9 cellular contexts compared by ENCODE assay signal in genomic region chr1:79040424-79041089, GRCh38. TPM values are rescaled to one million over a fixed set of nuclear protein-coding genes. Genes with fewer than 3 reads are reported as not detected.
DNase-seq lines count a peak whose midpoint lies in the region; ATAC-seq and TF ChIP-seq lines count a peak whose summit lies in the region.
"Had no signal": no experiment of that assay in that cellular context is flagged by ENCODE, and none has a peak within 500 bp of the region (broad histone marks: within the 10 kb centered on the region; RNA-seq: fewer than 3 reads in every experiment).

No MANE protein-coding gene starts in this region.

- CTCF ChIA-PET in activated CD4-positive, alpha-beta T cell treated with anti-CD3 and anti-CD28 coated beads, Interleukin-2, amount 10 ng/mL, durations not matched to agents 7 days and 5 days (lab: Charles Lee): no interaction called here
- CTCF ChIA-PET in T-cell (lab: Charles Lee): no interaction called here

- H3K9ac ChIP-seq in skeletal muscle satellite cell (ENCODE audit: low read depth, low read length) (peak overlapping the region; percentile 33), H9 (ENCODE audit: extremely low read depth, insufficient read length, low read length) (no peak overlapping the region)
- H3K9ac ChIP-seq: BLaER1 had no signal

- no peaks in the 10 kb centered on the region for H4K20me1 ChIP-seq in H9 (ENCODE audit: control insufficient read depth, insufficient read depth, insufficient read length)
- H4K20me1 ChIP-seq: BLaER1 had no signal

- no peak overlapping the region for H2AFZ ChIP-seq in H9 (ENCODE audit: low read length)

- H3K27me3 ChIP-seq in skeletal muscle satellite cell (ENCODE audit: control insufficient read depth, insufficient read depth, low read length): no peaks in the 10 kb centered on the region
- H3K27me3 ChIP-seq in H9 (ENCODE audit: insufficient read depth, low read length): no peaks in the 10 kb centered on the region
- H3K27me3 ChIP-seq: BLaER1 had no signal

- H4K5ac ChIP-seq in H9 (ENCODE audit: insufficient read length, low read depth, low read length): no peak overlapping the region

- H2BK20ac ChIP-seq in H9 (ENCODE audit: low read depth, low read length, poor library complexity, severe bottlenecking): no peak overlapping the region

- peak overlapping the region; percentile 66 for H3K4me3 Mint-ChIP-seq in activated CD4-positive, alpha-beta T cell treated with anti-CD3 and anti-CD28 coated beads, Interleukin-2, amount 10 ng/mL, durations not matched to agents 7 days and 5 days
- H3K4me3 Mint-ChIP-seq in T-cell (peak overlapping the region; percentile 9 to 51 (median 17)), H9 (no peak overlapping the region)

- H2AK5ac ChIP-seq in H9 (ENCODE audit: insufficient read length, low read length): no peak overlapping the region

- no peaks in the 10 kb centered on the region for H3K36me3 Mint-ChIP-seq in activated CD4-positive, alpha-beta T cell treated with anti-CD3 and anti-CD28 coated beads, Interleukin-2, amount 10 ng/mL, durations not matched to agents 7 days and 5 days (ENCODE audit: low read depth)
- H3K36me3 Mint-ChIP-seq in T-cell (no peaks in the 10 kb centered on the region), H9 (ENCODE audit: insufficient read depth in 1 of 3, low read depth in 3 of 3) (peaks cover 18 to 27% (median 20%) of the 10 kb centered on the region in 3 experiments)

- intact Hi-C loops in sciatic nerve (cut with DNase I): no loop called here

- H3K4me1 ChIP-seq in skeletal muscle satellite cell (ENCODE audit: control insufficient read depth, insufficient read depth, low read length): peaks cover 29% of the 10 kb centered on the region
- H3K4me1 ChIP-seq in H9 (ENCODE audit: insufficient read depth, low read length): no peaks in the 10 kb centered on the region
- H3K4me1 ChIP-seq: BLaER1 had no signal

- H2BK120ac ChIP-seq in H9 (ENCODE audit: low read depth, low read length, poor library complexity, severe bottlenecking): no peak overlapping the region

- peak overlapping the region; percentile 21 for H3K27ac Mint-ChIP-seq in activated CD4-positive, alpha-beta T cell treated with anti-CD3 and anti-CD28 coated beads, Interleukin-2, amount 10 ng/mL, durations not matched to agents 7 days and 5 days
- H3K27ac Mint-ChIP-seq in T-cell (no peak overlapping the region), H9 (no peak overlapping the region)

- no peak overlapping the region for H3K27ac ChIP-seq in H9 (ENCODE audit: insufficient read length, low read depth, low read length)
- H3K27ac ChIP-seq: BLaER1 had no signal

- H3K4me2 ChIP-seq in skeletal muscle satellite cell (ENCODE audit: low read length) (peak overlapping the region; percentile 79), H9 (ENCODE audit: insufficient read depth, insufficient read length, low read length) (no peak overlapping the region)
- H3K4me2 ChIP-seq: BLaER1 had no signal

- POLR2A ChIA-PET in activated CD4-positive, alpha-beta T cell treated with anti-CD3 and anti-CD28 coated beads, Interleukin-2, amount 10 ng/mL, durations not matched to agents 7 days and 5 days (lab: Charles Lee): no interaction called here
- POLR2A ChIA-PET in T-cell (lab: Charles Lee): no interaction called here

- no peaks in the 10 kb centered on the region for H3K79me2 ChIP-seq in H9 (ENCODE audit: insufficient read depth, low read length)

- no peak overlapping the region for H3K14ac ChIP-seq in H9 (ENCODE audit: insufficient read depth, low read length)

- H3K9me3 Mint-ChIP-seq in activated CD4-positive, alpha-beta T cell treated with anti-CD3 and anti-CD28 coated beads, Interleukin-2, amount 10 ng/mL, durations not matched to agents 7 days and 5 days: peaks cover 18% of the 10 kb centered on the region
- H3K9me3 Mint-ChIP-seq in T-cell: peaks cover 3 to 17% (median 7%) of the 10 kb centered on the region in 3 donors
- H3K9me3 Mint-ChIP-seq in H9: peaks cover 29 to 32% of the 10 kb centered on the region in 2 experiments

- DNase-seq in activated CD4-positive, alpha-beta T cell treated with anti-CD3 and anti-CD28 coated beads, Interleukin-2, amount 10 ng/mL, durations not matched to agents 7 days and 5 days: no peak
- DNase-seq in activated CD4-positive, alpha-beta T cell treated with anti-CD3 and anti-CD28 coated beads for 48 hours: no peak
- no peak for DNase-seq in T-cell
- no peak for DNase-seq in H9
- no peak for DNase-seq in ureter (ENCODE audit: low spot score)
- no peak for DNase-seq in sciatic nerve (ENCODE audit: low spot score)

- H4K91ac ChIP-seq in H9 (ENCODE audit: insufficient read length, low read depth, low read length): no peak overlapping the region

- peaks cover 12% of the 10 kb centered on the region for H3K4me1 Mint-ChIP-seq in activated CD4-positive, alpha-beta T cell treated with anti-CD3 and anti-CD28 coated beads, Interleukin-2, amount 10 ng/mL, durations not matched to agents 7 days and 5 days
- H3K4me1 Mint-ChIP-seq in T-cell (peaks cover 5 to 7% (median 6%) of the 10 kb centered on the region in 3 donors), H9 (peaks cover 2 to 4% of the 10 kb centered on the region in 2 experiments; a peak in 3 of 4 replicates)

- WGBS in H9 (ENCODE audit: extremely low coverage, insufficient read length, low lambda C conversion rate): no CpG with 5 or more reads among the region's 10 CpGs

- H3T11ph ChIP-seq in H9 (ENCODE audit: low read length): no peak overlapping the region

- no peaks in the 10 kb centered on the region for H3K79me1 ChIP-seq in H9 (ENCODE audit: insufficient read depth, low read depth, low read length, poor library complexity, severe bottlenecking)

- no peak overlapping the region for H2BK12ac ChIP-seq in H9 (ENCODE audit: insufficient read length, low read depth, low read length)

- H3K27me3 Mint-ChIP-seq in activated CD4-positive, alpha-beta T cell treated with anti-CD3 and anti-CD28 coated beads, Interleukin-2, amount 10 ng/mL, durations not matched to agents 7 days and 5 days: peaks cover 4% of the 10 kb centered on the region
- H3K27me3 Mint-ChIP-seq in T-cell (no peaks in the 10 kb centered on the region), H9 (ENCODE audit: low read depth) (no peaks in the 10 kb centered on the region; the same call in 1 of the 2 replicates)

- H3K4ac ChIP-seq in H9 (ENCODE audit: low read depth, low read length): no peak overlapping the region

- H3K36me3 ChIP-seq in skeletal muscle satellite cell (ENCODE audit: insufficient read depth, low read length): no peaks in the 10 kb centered on the region
- H3K36me3 ChIP-seq: BLaER1 had no signal

- no peak overlapping the region for H2BK15ac ChIP-seq in H9 (ENCODE audit: low read depth, low read length)

- peak overlapping the region; percentile 60 for H3K4me3 ChIP-seq in skeletal muscle satellite cell (ENCODE audit: low read length)
- H3K4me3 ChIP-seq: BLaER1 had no signal

- no peak overlapping the region for H4K8ac ChIP-seq in H9 (replicated peaks; ENCODE audit: insufficient read length, low read depth, low read length)

- no peak overlapping the region for H3K56ac ChIP-seq in H9 (ENCODE audit: insufficient read length, low read depth, low read length)

- ATAC-seq in HG02678 (IDR thresholded peaks at IDR 0.05; ENCODE audit: unreplicated experiment): peak; percentile 89
- ATAC-seq in T-cell (replicated peaks in 1 of 4): no peak
- no peak for ATAC-seq in sciatic nerve

- no peak overlapping the region for H3K23ac ChIP-seq in H9 (ENCODE audit: insufficient read length, low read depth, low read length)

- no peak overlapping the region for H3K18ac ChIP-seq in H9 (ENCODE audit: insufficient read length, low read depth, low read length)

- H3K23me2 ChIP-seq in H9 (ENCODE audit: insufficient read length, low read depth, low read length, poor library complexity, severe bottlenecking): no peaks in the 10 kb centered on the region

- no peak overlapping the region for H2BK5ac ChIP-seq in H9 (ENCODE audit: insufficient read length, low read length)

- TF ChIP-seq CTCF in H9 (conservative IDR thresholded peaks at IDR 0.05): no peak

- H3K9me3 ChIP-seq in skeletal muscle satellite cell (replicated peaks; ENCODE audit: low read length) (peaks cover 8% of the 10 kb centered on the region), H9 (ENCODE audit: control insufficient read depth, low read depth, low read length) (no peaks in the 10 kb centered on the region)

RNA-seq across cellular contexts. Expression of gene ADGRL4, which starts 34.0 kb away (rescaled TPM):
- not detected for total RNA-seq in activated CD4-positive, alpha-beta T cell treated with anti-CD3 and anti-CD28 coated beads, Interleukin-2, amount 10 ng/mL, durations not matched to agents 7 days and 5 days
- total RNA-seq in T-cell (under 1 TPM in 1 of 5 donors, not detected in 4; 0.16 TPM), H9 (2021) (0.24 and 0.63 TPM in 2 replicates), ureter (31.7 TPM), sciatic nerve (50.1 TPM)
- 67.5 and 81.6 TPM in 2 replicates for total RNA-seq in skeletal muscle satellite cell (2012; rRNA removed)

Comparison
In these comparisons a context has a peak if more than half of its experiments do, and no peak if none do; other contexts are left out.
1. H3K4me3 Mint-ChIP-seq: peak in activated CD4-positive, alpha-beta T cell treated with anti-CD3 and anti-CD28 coated beads, Interleukin-2, amount 10 ng/mL, durations not matched to agents 7 days and 5 days (single experiment) and T-cell (3 of 3); none in H9 (0 of 2).
2. RNA of gene ADGRL4, which starts 34.0 kb away (total RNA-seq): 50.1 TPM in sciatic nerve (single experiment) and 31.7 TPM in ureter (single experiment); 0.24 to 0.63 TPM in H9, 0.16 TPM in T-cell and not detected in activated CD4-positive, alpha-beta T cell treated with anti-CD3 and anti-CD28 coated beads, Interleukin-2, amount 10 ng/mL, durations not matched to agents 7 days and 5 days; every median in the first group is over 10 times any median in the second.